In genomic region chr9:17462869-17463464, GRCh38 we compare ENCODE assay signal across 8 cellular contexts.
DNase-seq lines count a peak whose midpoint lies in the region; ATAC-seq, FAIRE-seq and TF ChIP-seq lines count a peak whose summit lies in the region.

No MANE protein-coding gene starts in this region.

- H3K9ac ChIP-seq in GM23248, result no peak overlapping the region

- H3K79me2 ChIP-seq in GM23248 (ENCODE audit: insufficient read depth), result no peaks in the 10 kb centered on the region

- H3K4me3 ChIP-seq in GM23248, result no peak overlapping the region
- no peak overlapping the region for H3K4me3 ChIP-seq in retinal pigment epithelial cell (ENCODE audit: low read length)

- peak; percentile 98 for FAIRE-seq in TTC549 (lab: Jason Lieb, UNC)
- FAIRE-seq in frontal cortex (lab: Jason Lieb, UNC), result peak; percentile 93

- no peak overlapping the region for H3K27ac ChIP-seq in GM23248

- no peaks in the 10 kb centered on the region for H3F3A ChIP-seq in GM23248 (ENCODE audit: insufficient read depth)

- no peaks in the 10 kb centered on the region for H3K27me3 ChIP-seq in GM23248 (replicated peaks; ENCODE audit: insufficient read depth)

- H3K9me3 ChIP-seq in GM23248 (ENCODE audit: low read depth), result no peaks in the 10 kb centered on the region

- no peak overlapping the region for H2AFZ ChIP-seq in GM23248

- in situ Hi-C loops in GM23248 (cut with MboI), result loop anchor here (25.0 kb wide), 1 partner anchor 1626 kb away; no protein-coding TSS in a partner anchor

- no peaks in the 10 kb centered on the region; the same call in 1 of the 2 replicates for H3K36me3 ChIP-seq in GM23248 (ENCODE audit: low read depth)

- no peak for ATAC-seq in HG03045 (IDR thresholded peaks at IDR 0.05; ENCODE audit: unreplicated experiment)

- peak; percentile 70 for TF ChIP-seq CTCF in retinal pigment epithelial cell (conservative IDR thresholded peaks at IDR 0.05; ENCODE audit: low read depth, low read length)

- DNase-seq in activated gamma-delta T cell treated with Interleukin-2 at 50 U/mL for 16 hours (peak; percentile 5), activated gamma-delta T cell (lab: John Stamatoyannopoulos, UW) (no peak), GM23248 (peak; percentile 76), NCI-H1417 (lab: John Stamatoyannopoulos, UW) (peak; percentile 11 to 70 (median 57)), frontal cortex (ENCODE audit: low spot score in 2 of 2) (peak; percentile 5 to 10), retinal pigment epithelial cell (ENCODE audit: low read depth) (no peak)

- H3K4me2 ChIP-seq in GM23248 (ENCODE audit: unreplicated experiment), result no peak overlapping the region

- 45 to 48% methylated on average over 5 of the region's 5 CpGs for WGBS in GM23248 (ENCODE audit: low coverage in 1 of 2, low lambda C conversion rate in 2 of 2, missing lambda C conversion rate in 2 of 2), 2 experiments

- no peaks in the 10 kb centered on the region for H3K4me1 ChIP-seq in GM23248 (ENCODE audit: insufficient read depth)

- H4K20me1 ChIP-seq in GM23248 (ENCODE audit: insufficient read depth), result no peaks in the 10 kb centered on the region

- no peaks in the 10 kb centered on the region for H3K9me2 ChIP-seq in GM23248 (ENCODE audit: insufficient read depth)

Comparison
In these comparisons a context has a peak if more than half of its experiments do, and no peak if none do; other contexts are left out.
1. DNase-seq: peak in activated gamma-delta T cell treated with Interleukin-2 at 50 U/mL for 16 hours (single experiment), GM23248 (single experiment), NCI-H1417 (3 of 3) and frontal cortex (2 of 2); none in activated gamma-delta T cell (single experiment) and retinal pigment epithelial cell (single experiment).